ENCODE assay signal across 19 cellular contexts in the genomic region with DNA sequence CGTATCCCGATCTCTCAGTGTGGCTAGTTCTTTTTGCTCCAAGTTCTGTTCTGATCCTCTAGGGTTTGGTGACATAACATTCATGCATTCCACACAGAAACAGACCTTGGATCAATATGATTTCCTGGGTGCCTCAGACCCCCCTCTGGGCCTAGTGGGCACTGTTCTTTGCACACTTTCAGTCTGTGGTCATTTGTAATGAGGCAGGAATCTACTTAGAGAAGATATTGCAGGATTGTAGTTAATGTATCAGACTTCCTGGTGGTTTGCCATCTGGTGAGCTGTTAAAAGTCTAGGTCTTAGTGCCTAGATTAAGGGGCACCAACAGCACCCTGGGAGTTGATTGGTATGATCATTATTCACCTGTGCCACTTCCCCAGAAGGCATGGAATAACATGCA. TPM values are rescaled to one million over a fixed set of nuclear protein-coding genes. Genes with fewer than 3 reads are reported as not detected.
"Had no signal": no experiment of that assay in that cellular context is flagged by ENCODE, and none has a peak within 500 bp of the region (broad histone marks: within the 10 kb centered on the region; RNA-seq: fewer than 3 reads in every experiment).

No MANE protein-coding gene starts in this region.

- ATAC-seq: activated CD8-positive, alpha-beta T cell treated with anti-CD3 and anti-CD28 coated beads, Interleukin-2, amount 10 ng/mL, durations not matched to agents 7 days and 5 days; natural killer cell had no signal

- H3K4me3 ChIP-seq: esophagus muscularis mucosa, skin epidermis, tibial artery, uterus had no signal

- DNase-seq: activated CD4-positive, alpha-beta T cell treated with anti-CD3 and anti-CD28 coated beads, Interleukin-2, amount 10 ng/mL, durations not matched to agents 24 days and 14 days; activated CD8-positive, alpha-beta memory T cell treated with anti-CD3 and anti-CD28 coated beads, Interleukin-2, amount 50 U/mL, for 4 hours; activated CD8-positive, alpha-beta T cell treated with anti-CD3 and anti-CD28 coated beads, Interleukin-2, amount 10 ng/mL, durations not matched to agents 7 days and 5 days; activated effector memory CD4-positive, alpha-beta T cell treated with anti-CD3 and anti-CD28 coated beads, Interleukin-2, amount 50 U/mL, for 16 hours; activated T-cell treated with anti-CD3 and anti-CD28 coated beads, Interleukin-2, amount 50 U/mL, for 48 hours; brain microvascular endothelial cell; cortex of kidney; effector CD4-positive, alpha-beta T cell; head of caudate nucleus; kidney glomerular epithelial cell; natural killer cell; stimulated activated CD4-positive, alpha-beta T cell treated with anti-CD3 and anti-CD28 coated beads, Interleukin-15, amount 100 ng/mL, for 24 hours; stimulated activated CD4-positive, alpha-beta T cell treated with anti-CD3 and anti-CD28 coated beads, Interleukin-4, amount 100 ng/mL, for 24 hours; stimulated activated naive CD4-positive, alpha-beta T cell; tibial artery; uterus had no signal

- H3K9me3 ChIP-seq: esophagus muscularis mucosa, neutrophil, tibial artery, uterus had no signal

- H3K4me1 ChIP-seq: esophagus muscularis mucosa, tibial artery, uterus had no signal

- H3K27me3 ChIP-seq: brain microvascular endothelial cell, esophagus muscularis mucosa, tibial artery, uterus had no signal

- H3K36me3 ChIP-seq: brain microvascular endothelial cell, esophagus muscularis mucosa, neutrophil, tibial artery, uterus had no signal

- H3K27ac ChIP-seq: brain microvascular endothelial cell, esophagus muscularis mucosa, neutrophil, skin epidermis, tibial artery, uterus had no signal

RNA-seq across cellular contexts. Expression of gene BEND6, which starts 7.5 kb away (rescaled TPM):
- total RNA-seq: activated CD4-positive, alpha-beta T cell treated with anti-CD3 and anti-CD28 coated beads, Interleukin-2, amount 10 ng/mL, durations not matched to agents 24 days and 14 days; activated CD8-positive, alpha-beta T cell treated with anti-CD3 and anti-CD28 coated beads, Interleukin-2, amount 10 ng/mL, durations not matched to agents 7 days and 5 days; natural killer cell had no signal
